In genomic region chr2:97792416-97792815, GRCh38 we compare ENCODE assay signal across 17 cellular contexts.
"Had no signal": no experiment of that assay in that cellular context is flagged by ENCODE, and none has a peak within 500 bp of the region (broad histone marks: within the 10 kb centered on the region; RNA-seq: fewer than 3 reads in every experiment).

No MANE protein-coding gene starts in this region.

- H3K9me3 ChIP-seq: neutrophil, tibial artery, upper lobe of left lung, uterus had no signal

- H3K27me3 ChIP-seq: foreskin keratinocyte, neutrophil, tibial artery, upper lobe of left lung, uterus had no signal

- H3K4me1 ChIP-seq: foreskin keratinocyte, tibial artery, upper lobe of left lung, uterus had no signal

- H3K4me3 ChIP-seq: lung, tibial artery, upper lobe of left lung, uterus had no signal

- H3K9me3 Mint-ChIP-seq: dendritic cell treated with granulocyte-macrophage colony-stimulating factor and Interleukin-4, amounts not matched to agents 40 ng/mL and 50 ng/mL, for 4 days; effector memory CD8-positive, alpha-beta T cell; naive B cell; nephron had no signal

- H3K27me3 Mint-ChIP-seq: dendritic cell treated with granulocyte-macrophage colony-stimulating factor and Interleukin-4, amounts not matched to agents 40 ng/mL and 50 ng/mL, for 4 days; effector memory CD8-positive, alpha-beta T cell; naive B cell had no signal

- DNase-seq: effector memory CD8-positive, alpha-beta T cell; foreskin keratinocyte; left colon; left ventricle myocardium superior; mesendoderm; naive B cell; posterior cingulate gyrus; small intestine; stimulated activated CD4-positive, alpha-beta T cell treated with anti-CD3 and anti-CD28 coated beads, Interleukin-12 subunit alpha, Interleukin-12 subunit beta, amount 100 ng/mL, for 4 hours; stimulated activated naive CD4-positive, alpha-beta T cell treated with Interleukin-2 at 50 U/mL for 16 hours; tibial artery; uterus had no signal

- H3K27ac ChIP-seq: foreskin keratinocyte, neutrophil, tibial artery, upper lobe of left lung, uterus had no signal

- ATAC-seq: effector memory CD8-positive, alpha-beta T cell; foreskin keratinocyte; left colon; left ventricle myocardium superior had no signal

- H3K4me1 Mint-ChIP-seq: nephron had no signal

- H3K4me3 Mint-ChIP-seq: dendritic cell treated with granulocyte-macrophage colony-stimulating factor and Interleukin-4, amounts not matched to agents 40 ng/mL and 50 ng/mL, for 4 days; effector memory CD8-positive, alpha-beta T cell; naive B cell; nephron had no signal

- H3K27ac Mint-ChIP-seq: dendritic cell treated with granulocyte-macrophage colony-stimulating factor and Interleukin-4, amounts not matched to agents 40 ng/mL and 50 ng/mL, for 4 days; nephron had no signal

- H3K36me3 ChIP-seq: uterus had no signal
